ENCODE assay signal across 15 cellular contexts in the genomic region with DNA sequence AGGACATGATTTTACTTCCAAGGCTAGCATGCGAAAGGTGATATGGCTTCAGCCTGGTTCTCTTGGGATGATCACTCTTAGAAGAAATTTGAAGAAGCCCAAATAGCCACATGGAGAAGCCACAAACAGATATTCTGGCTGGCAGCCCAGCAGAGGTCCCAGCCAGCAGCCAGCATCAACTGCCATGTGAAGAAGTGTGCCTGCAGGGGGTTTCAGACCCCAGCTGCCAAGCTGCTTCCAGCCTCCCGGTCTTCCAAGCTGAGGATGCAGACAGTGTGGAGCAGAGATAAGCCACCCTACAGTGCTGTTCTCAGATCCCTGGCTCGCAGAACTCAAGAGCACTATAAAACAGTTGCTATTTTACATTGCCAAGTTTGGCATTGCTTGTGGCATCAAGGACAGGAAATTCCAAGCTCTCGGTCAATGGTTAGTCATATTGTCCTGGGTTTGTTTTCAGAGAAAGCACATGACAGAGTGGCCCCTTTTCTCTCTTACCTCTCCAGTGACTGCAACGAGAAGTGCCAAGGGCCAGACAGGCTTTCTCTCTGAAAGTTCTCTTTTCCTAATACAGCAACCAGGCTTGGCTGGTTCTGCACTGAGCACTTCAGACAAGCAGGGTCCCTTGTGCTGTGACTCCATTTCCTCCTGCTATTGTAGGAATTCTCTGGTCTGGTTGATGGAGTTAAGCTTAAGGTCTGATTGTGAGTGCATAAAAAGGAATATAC.
DNase-seq lines count a peak whose midpoint lies in the region; ATAC-seq and TF ChIP-seq lines count a peak whose summit lies in the region.
"Had no signal": no experiment of that assay in that cellular context is flagged by ENCODE, and none has a peak within 500 bp of the region (broad histone marks: within the 10 kb centered on the region; RNA-seq: fewer than 3 reads in every experiment).

No MANE protein-coding gene starts in this region.

- no peaks in the 10 kb centered on the region for H3K36me3 Mint-ChIP-seq in activated CD4-positive, alpha-beta memory T cell treated with anti-CD3 and anti-CD28 coated beads, Interleukin-2, amount 10 ng/mL, durations not matched to agents 7 days and 5 days (ENCODE audit: low read depth)
- H3K36me3 Mint-ChIP-seq: memory B cell had no signal

- H3K9me3 Mint-ChIP-seq in activated CD4-positive, alpha-beta memory T cell treated with anti-CD3 and anti-CD28 coated beads, Interleukin-2, amount 10 ng/mL, durations not matched to agents 7 days and 5 days: no peaks in the 10 kb centered on the region
- H3K9me3 Mint-ChIP-seq: activated T-cell treated with anti-CD3 and anti-CD28 coated beads, Interleukin-2, amount 50 U/mL, for 4 hours; memory B cell had no signal

- no peaks in the 10 kb centered on the region for H3K4me1 Mint-ChIP-seq in activated CD4-positive, alpha-beta memory T cell treated with anti-CD3 and anti-CD28 coated beads, Interleukin-2, amount 10 ng/mL, durations not matched to agents 7 days and 5 days
- H3K4me1 Mint-ChIP-seq: memory B cell had no signal

- H3K27ac Mint-ChIP-seq in activated CD4-positive, alpha-beta memory T cell treated with anti-CD3 and anti-CD28 coated beads, Interleukin-2, amount 10 ng/mL, durations not matched to agents 7 days and 5 days: no peak overlapping the region
- H3K27ac Mint-ChIP-seq: memory B cell had no signal

- ATAC-seq in SK-N-SH treated with all-trans-retinoic acid at 6 μM for 48 hours: peak; percentile 59
- ATAC-seq: activated T-cell treated with anti-CD3 and anti-CD28 coated beads, Interleukin-2, amount 50 U/mL, for 4 hours; stimulated activated naive CD8-positive, alpha-beta T cell treated with anti-CD3 and anti-CD28 coated beads, Interleukin-15, Interleukin-2, amounts not matched to agents 100 U/mL and 50 U/mL, for 24 hours had no signal

- in situ Hi-C loops in ACHN (cut with HindIII; ENCODE audit: low pct_ligation_motif_present, low pct_unique_long_range_greater_than_20kb, low sequenced_read_pairs): no loop called here

- no peaks in the 10 kb centered on the region for H3K27me3 Mint-ChIP-seq in activated CD4-positive, alpha-beta memory T cell treated with anti-CD3 and anti-CD28 coated beads, Interleukin-2, amount 10 ng/mL, durations not matched to agents 7 days and 5 days
- H3K27me3 Mint-ChIP-seq: memory B cell had no signal

- DNase-seq in ACHN (peak; percentile 50), HK-2 (ENCODE audit: unreplicated experiment) (peak; percentile 35), glomerular visceral epithelial cell (ENCODE audit: extremely low spot score) (peak; percentile 81), NCI-H748 treated with DMSO at 0.1 percent for 48 hours (lab: John Stamatoyannopoulos, UW) (no peak)
- DNase-seq in activated CD4-positive, alpha-beta memory T cell treated with anti-CD3 and anti-CD28 coated beads, Interleukin-2, amount 10 ng/mL, durations not matched to agents 7 days and 5 days: no peak
- DNase-seq in activated naive CD4-positive, alpha-beta T cell treated with Interleukin-2 at 50 U/mL for 16 hours: no peak
- no peak for DNase-seq in activated T-cell treated with anti-CD3 and anti-CD28 coated beads, Interleukin-2, amount 50 U/mL, for 1 hour
- DNase-seq: activated CD4-positive, alpha-beta T cell treated with anti-CD3 and anti-CD28 coated beads for 4 hours; activated T-cell treated with anti-CD3 and anti-CD28 coated beads, Interleukin-2, amount 50 U/mL, for 4 hours; cortex of kidney; NCI-H1417 treated with DMSO at 0.1 percent for 48 hours; stimulated activated naive CD8-positive, alpha-beta T cell treated with anti-CD3 and anti-CD28 coated beads, Interleukin-15, Interleukin-2, amounts not matched to agents 100 U/mL and 50 U/mL, for 24 hours; T-helper 2 cell had no signal

- POLR2A ChIA-PET in activated CD4-positive, alpha-beta memory T cell treated with anti-CD3 and anti-CD28 coated beads, Interleukin-2, amount 10 ng/mL, durations not matched to agents 7 days and 5 days (lab: Charles Lee): no interaction called here

- no peak overlapping the region for H3K4me3 Mint-ChIP-seq in activated CD4-positive, alpha-beta memory T cell treated with anti-CD3 and anti-CD28 coated beads, Interleukin-2, amount 10 ng/mL, durations not matched to agents 7 days and 5 days
- H3K4me3 Mint-ChIP-seq: activated T-cell treated with anti-CD3 and anti-CD28 coated beads, Interleukin-2, amount 50 U/mL, for 4 hours; memory B cell had no signal

- CTCF ChIA-PET in activated CD4-positive, alpha-beta memory T cell treated with anti-CD3 and anti-CD28 coated beads, Interleukin-2, amount 10 ng/mL, durations not matched to agents 7 days and 5 days (lab: Charles Lee): no interaction called here

TF ChIP-seq in SK-N-SH treated with all-trans-retinoic acid at 6 μM for 48 hours, 23 proteins besides CTCF, POLR2A, EP300 and RAD21:
- TF ChIP-seq RARB (CRISPR knock-in tag; IDR thresholded peaks at IDR 0.05) (no peak), BACH2 (CRISPR knock-in tag; IDR thresholded peaks at IDR 0.05; ENCODE audit: borderline replicate concordance) (no peak), ZC3H10 (CRISPR knock-in tag; IDR thresholded peaks at IDR 0.05) (no peak), GLIS3 (CRISPR knock-in tag; IDR thresholded peaks at IDR 0.05) (no peak)
- TF ChIP-seq, protein P1, sequence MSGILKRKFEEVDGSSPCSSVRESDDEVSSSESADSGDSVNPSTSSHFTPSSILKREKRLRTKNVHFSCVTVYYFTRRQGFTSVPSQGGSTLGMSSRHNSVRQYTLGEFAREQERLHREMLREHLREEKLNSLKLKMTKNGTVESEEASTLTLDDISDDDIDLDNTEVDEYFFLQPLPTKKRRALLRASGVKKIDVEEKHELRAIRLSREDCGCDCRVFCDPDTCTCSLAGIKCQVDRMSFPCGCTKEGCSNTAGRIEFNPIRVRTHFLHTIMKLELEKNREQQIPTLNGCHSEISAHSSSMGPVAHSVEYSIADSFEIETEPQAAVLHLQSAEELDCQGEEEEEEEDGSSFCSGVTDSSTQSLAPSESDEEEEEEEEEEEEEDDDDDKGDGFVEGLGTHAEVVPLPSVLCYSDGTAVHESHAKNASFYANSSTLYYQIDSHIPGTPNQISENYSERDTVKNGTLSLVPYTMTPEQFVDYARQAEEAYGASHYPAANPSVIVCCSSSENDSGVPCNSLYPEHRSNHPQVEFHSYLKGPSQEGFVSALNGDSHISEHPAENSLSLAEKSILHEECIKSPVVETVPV (CRISPR knock-in tag; IDR thresholded peaks at IDR 0.05): no peak
- TF ChIP-seq, protein P2, sequence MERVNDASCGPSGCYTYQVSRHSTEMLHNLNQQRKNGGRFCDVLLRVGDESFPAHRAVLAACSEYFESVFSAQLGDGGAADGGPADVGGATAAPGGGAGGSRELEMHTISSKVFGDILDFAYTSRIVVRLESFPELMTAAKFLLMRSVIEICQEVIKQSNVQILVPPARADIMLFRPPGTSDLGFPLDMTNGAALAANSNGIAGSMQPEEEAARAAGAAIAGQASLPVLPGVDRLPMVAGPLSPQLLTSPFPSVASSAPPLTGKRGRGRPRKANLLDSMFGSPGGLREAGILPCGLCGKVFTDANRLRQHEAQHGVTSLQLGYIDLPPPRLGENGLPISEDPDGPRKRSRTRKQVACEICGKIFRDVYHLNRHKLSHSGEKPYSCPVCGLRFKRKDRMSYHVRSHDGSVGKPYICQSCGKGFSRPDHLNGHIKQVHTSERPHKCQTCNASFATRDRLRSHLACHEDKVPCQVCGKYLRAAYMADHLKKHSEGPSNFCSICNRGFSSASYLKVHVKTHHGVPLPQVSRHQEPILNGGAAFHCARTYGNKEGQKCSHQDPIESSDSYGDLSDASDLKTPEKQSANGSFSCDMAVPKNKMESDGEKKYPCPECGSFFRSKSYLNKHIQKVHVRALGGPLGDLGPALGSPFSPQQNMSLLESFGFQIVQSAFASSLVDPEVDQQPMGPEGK (CRISPR knock-in tag; IDR thresholded peaks at IDR 0.05; ENCODE audit: borderline replicate concordance): no peak
TF ChIP-seq in SK-N-SH treated with all-trans-retinoic acid at 6 μM for 48 hours: peak in this region for 0.

Comparison
In these comparisons a context has a peak if more than half of its experiments do, and no peak if none do; other contexts are left out.
1. DNase-seq: peak in ACHN (single experiment), HK-2 (single experiment) and glomerular visceral epithelial cell (single experiment); none in activated CD4-positive, alpha-beta memory T cell treated with anti-CD3 and anti-CD28 coated beads, Interleukin-2, amount 10 ng/mL, durations not matched to agents 7 days and 5 days (single experiment), activated naive CD4-positive, alpha-beta T cell treated with Interleukin-2 at 50 U/mL for 16 hours (single experiment), NCI-H748 treated with DMSO at 0.1 percent for 48 hours (single experiment) and activated T-cell treated with anti-CD3 and anti-CD28 coated beads, Interleukin-2, amount 50 U/mL, for 1 hour (single experiment).